Comparison of ENCODE assay signal across 22 cellular contexts in the genomic region with DNA sequence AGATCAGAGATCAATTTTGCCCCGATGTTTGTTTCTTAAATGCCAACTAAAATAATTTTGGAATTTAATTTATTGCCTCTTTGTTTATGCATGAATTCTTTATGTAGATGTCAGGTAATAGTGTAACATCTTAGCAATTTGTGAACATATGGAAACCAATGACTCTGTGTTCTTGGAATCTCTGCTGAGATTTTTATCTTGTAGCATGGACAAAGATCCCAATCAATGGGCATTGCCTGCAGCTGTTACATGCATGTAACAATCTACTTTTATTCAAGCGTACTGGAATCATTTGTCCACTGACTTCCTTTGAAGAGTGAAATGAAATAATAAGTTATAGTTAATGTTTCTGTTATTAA.
DNase-seq lines count a peak whose midpoint lies in the region; ATAC-seq, FAIRE-seq and TF ChIP-seq lines count a peak whose summit lies in the region.
"Had no signal": no experiment of that assay in that cellular context is flagged by ENCODE, and none has a peak within 500 bp of the region (broad histone marks: within the 10 kb centered on the region; RNA-seq: fewer than 3 reads in every experiment).

No MANE protein-coding gene starts in this region.

- H3K4me1 ChIP-seq in psoas muscle = no peaks in the 10 kb centered on the region
- H3K4me1 ChIP-seq: heart right ventricle had no signal

- 70 to 79% (median 73%) methylated on average over 2 of the region's 2 CpGs for WGBS in psoas muscle, 3 donors

- no peaks in the 10 kb centered on the region for H3K9me3 ChIP-seq in KOPT-K1 (ENCODE audit: insufficient read depth, low read length, poor library complexity, severe bottlenecking)
- no peaks in the 10 kb centered on the region for H3K9me3 ChIP-seq in psoas muscle
- H3K9me3 ChIP-seq: heart right ventricle had no signal

- no peaks in the 10 kb centered on the region for H3K36me3 Mint-ChIP-seq in immature natural killer cell
- H3K36me3 Mint-ChIP-seq: CD4-positive, CD25-positive, alpha-beta regulatory T cell had no signal

- FAIRE-seq in RCC 7860 (lab: Jason Lieb, UNC) = no peak
- FAIRE-seq: D721Med, G401.6, urothelium cell line had no signal

- no peaks in the 10 kb centered on the region for H3K9me3 Mint-ChIP-seq in immature natural killer cell
- H3K9me3 Mint-ChIP-seq: activated CD4-positive, alpha-beta T cell treated with anti-CD3 and anti-CD28 coated beads, Interleukin-2, amount 10 ng/mL, durations not matched to agents 7 days and 5 days; activated T-cell treated with anti-CD3 and anti-CD28 coated beads, Interleukin-2, amount 50 U/mL, for 4 hours; CD4-positive, CD25-positive, alpha-beta regulatory T cell had no signal

- peak overlapping the region in 1 of 5 donors; percentile 77 for H3K4me3 Mint-ChIP-seq in immature natural killer cell
- H3K4me3 Mint-ChIP-seq: activated CD4-positive, alpha-beta T cell treated with anti-CD3 and anti-CD28 coated beads, Interleukin-2, amount 10 ng/mL, durations not matched to agents 7 days and 5 days; activated T-cell treated with anti-CD3 and anti-CD28 coated beads, Interleukin-2, amount 50 U/mL, for 4 hours; CD4-positive, CD25-positive, alpha-beta regulatory T cell had no signal

- H3K27me3 ChIP-seq in psoas muscle (ENCODE audit: insufficient read depth in 3 of 3, low read length in 2 of 3) = no peaks in the 10 kb centered on the region
- H3K27me3 ChIP-seq: brain microvascular endothelial cell, heart right ventricle had no signal

- H3K4me1 Mint-ChIP-seq in immature natural killer cell = peaks cover 17 to 30% of the 10 kb centered on the region in 2 donors

- no peaks in the 10 kb centered on the region for H3K27me3 Mint-ChIP-seq in immature natural killer cell (ENCODE audit: low read depth in 3 of 3)
- H3K27me3 Mint-ChIP-seq: activated CD4-positive, alpha-beta T cell treated with anti-CD3 and anti-CD28 coated beads, Interleukin-2, amount 10 ng/mL, durations not matched to agents 7 days and 5 days had no signal

- peak overlapping the region in 4 of 6 donors; percentile 78 to 85 (median 78) for H3K27ac Mint-ChIP-seq in immature natural killer cell
- H3K27ac Mint-ChIP-seq: activated CD4-positive, alpha-beta T cell treated with anti-CD3 and anti-CD28 coated beads, Interleukin-2, amount 10 ng/mL, durations not matched to agents 7 days and 5 days had no signal

- peak; percentile 82 for DNase-seq in EL
- no peak for DNase-seq in immature natural killer cell
- DNase-seq in psoas muscle = no peak
- DNase-seq in RCC 7860 (ENCODE audit: low spot score) = no peak
- DNase-seq in posterior vena cava (ENCODE audit: low spot score) = no peak
- DNase-seq in SHP77 (lab: John Stamatoyannopoulos, UW) = no peak
- DNase-seq: activated CD4-positive, alpha-beta T cell treated with anti-CD3 and anti-CD28 coated beads, Interleukin-2, amount 10 ng/mL, durations not matched to agents 7 days and 5 days; activated T-cell treated with anti-CD3 and anti-CD28 coated beads, Interleukin-2, amount 50 U/mL, for 4 hours; CD4-positive, CD25-positive, alpha-beta regulatory T cell; heart right ventricle; NCI-H1417; NCI-H446 treated with DMSO at 0.1 percent for 48 hours; stimulated activated naive CD4-positive, alpha-beta T cell treated with Interleukin-2 at 50 U/mL for 16 hours; T-helper 9 cell; WERI-Rb-1 had no signal

- ATAC-seq in SK-N-SH treated with all-trans-retinoic acid at 6 μM for 48 hours = peak; percentile 75
- no peak for ATAC-seq in psoas muscle
- ATAC-seq: activated T-cell treated with anti-CD3 and anti-CD28 coated beads, Interleukin-2, amount 50 U/mL, for 4 hours; heart right ventricle had no signal

- no peak for TF ChIP-seq CTCF in psoas muscle (IDR thresholded peaks at IDR 0.05)

- H3K27ac ChIP-seq in KOPT-K1 (ENCODE audit: low read depth, low read length, poor library complexity, severe bottlenecking) (peak overlapping the region; percentile 39), psoas muscle (no peak overlapping the region)
- H3K27ac ChIP-seq: brain microvascular endothelial cell, heart right ventricle, WERI-Rb-1 had no signal

- intact Hi-C loops in psoas muscle (cut with DNase I) = no loop called here
- intact Hi-C loops in posterior vena cava (cut with DNase I) = no loop called here

- H3K36me3 ChIP-seq in KOPT-K1 (ENCODE audit: insufficient read depth, low read length) (no peaks in the 10 kb centered on the region), psoas muscle (ENCODE audit: insufficient read depth in 1 of 2, low read depth in 1 of 2) (no peaks in the 10 kb centered on the region)
- H3K36me3 ChIP-seq: brain microvascular endothelial cell, heart right ventricle, WERI-Rb-1 had no signal

- no peak overlapping the region for H3K4me3 ChIP-seq in psoas muscle
- H3K4me3 ChIP-seq: heart right ventricle, lung had no signal

TF ChIP-seq in SK-N-SH treated with all-trans-retinoic acid at 6 μM for 48 hours, 23 proteins besides CTCF, POLR2A, EP300 and RAD21:
- TF ChIP-seq CSRNP3 (CRISPR knock-in tag; IDR thresholded peaks at IDR 0.05) (no peak), POU6F1 (CRISPR knock-in tag; IDR thresholded peaks at IDR 0.05; ENCODE audit: borderline replicate concordance, low read depth) (no peak), ZNF8 (CRISPR knock-in tag; IDR thresholded peaks at IDR 0.05) (no peak), RARB (CRISPR knock-in tag; IDR thresholded peaks at IDR 0.05) (no peak), ARNTL (CRISPR knock-in tag; IDR thresholded peaks at IDR 0.05; ENCODE audit: borderline replicate concordance, low read depth) (no peak), GLIS3 (CRISPR knock-in tag; IDR thresholded peaks at IDR 0.05) (no peak), TCF4 (CRISPR knock-in tag; IDR thresholded peaks at IDR 0.05; ENCODE audit: borderline replicate concordance) (no peak), ESRRG (CRISPR knock-in tag; IDR thresholded peaks at IDR 0.05) (no peak), CSDC2 (CRISPR knock-in tag; IDR thresholded peaks at IDR 0.05) (no peak)
- TF ChIP-seq, protein P1, sequence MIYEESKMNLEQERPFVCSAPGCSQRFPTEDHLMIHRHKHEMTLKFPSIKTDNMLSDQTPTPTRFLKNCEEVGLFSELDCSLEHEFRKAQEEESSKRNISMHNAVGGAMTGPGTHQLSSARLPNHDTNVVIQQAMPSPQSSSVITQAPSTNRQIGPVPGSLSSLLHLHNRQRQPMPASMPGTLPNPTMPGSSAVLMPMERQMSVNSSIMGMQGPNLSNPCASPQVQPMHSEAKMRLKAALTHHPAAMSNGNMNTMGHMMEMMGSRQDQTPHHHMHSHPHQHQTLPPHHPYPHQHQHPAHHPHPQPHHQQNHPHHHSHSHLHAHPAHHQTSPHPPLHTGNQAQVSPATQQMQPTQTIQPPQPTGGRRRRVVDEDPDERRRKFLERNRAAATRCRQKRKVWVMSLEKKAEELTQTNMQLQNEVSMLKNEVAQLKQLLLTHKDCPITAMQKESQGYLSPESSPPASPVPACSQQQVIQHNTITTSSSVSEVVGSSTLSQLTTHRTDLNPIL (CRISPR knock-in tag; IDR thresholded peaks at IDR 0.05; ENCODE audit: low read depth) = no peak
